ENCODE assay signal across 26 cellular contexts in genomic region chr1:43344267-43344666, GRCh38. TPM values are rescaled to one million over a fixed set of nuclear protein-coding genes. Genes with fewer than 3 reads are reported as not detected.
A peak's percentile ranks its signal among the peaks of the same experiment; 100 is the strongest.
DNase-seq lines count a peak whose midpoint lies in the region; ATAC-seq and TF ChIP-seq lines count a peak whose summit lies in the region.
"Had no signal": no experiment of that assay in that cellular context is flagged by ENCODE, and none has a peak within 500 bp of the region (broad histone marks: within the 10 kb centered on the region; RNA-seq: fewer than 3 reads in every experiment).

No MANE protein-coding gene starts in this region.

- H3K4me1 ChIP-seq in heart right ventricle: peaks cover 10 to 55% (median 25%) of the 10 kb centered on the region in 9 donors
- H3K4me1 ChIP-seq in mesodermal cell (ENCODE audit: control insufficient read depth, insufficient read depth, low read length, poor library complexity, severe bottlenecking): peaks cover 15% of the 10 kb centered on the region
- H3K4me1 ChIP-seq: breast epithelium, Caco-2, spleen had no signal

- H3K36me3 ChIP-seq in heart right ventricle (no peaks in the 10 kb centered on the region), mesodermal cell (ENCODE audit: control insufficient read depth, insufficient read depth, low read length) (no peaks in the 10 kb centered on the region)
- H3K36me3 ChIP-seq: BLaER1, breast epithelium, lower lobe of right lung, pancreas, spleen had no signal

- H3K4me3 ChIP-seq in coronary artery: no peak overlapping the region
- peak overlapping the region in 1 of 10 donors; percentile 3 for H3K4me3 ChIP-seq in heart right ventricle
- H3K4me3 ChIP-seq in mesodermal cell (ENCODE audit: extremely low read depth, insufficient read depth, low read length, poor library complexity, severe bottlenecking): no peak overlapping the region
- H3K4me3 ChIP-seq: BLaER1, breast epithelium, lower lobe of right lung, pancreas, spleen had no signal

- DNase-seq in OCI-M1 (lab: John Stamatoyannopoulos, UW) (peak; percentile 38), coronary artery (ENCODE audit: low spot score) (no peak), heart right ventricle (peak in 1 of 2 donors; percentile 60)
- no peak for DNase-seq in stimulated activated CD4-positive, alpha-beta T cell treated with anti-CD3 and anti-CD28 coated beads, Interleukin-2, amount 100 ng/mL, for 48 hours
- no peak for DNase-seq in activated naive CD4-positive, alpha-beta T cell (lab: John Stamatoyannopoulos, UW)
- DNase-seq: activated B cell treated with CpG ODN at 0.5 μM for 24 hours, amygdala, Caco-2, DMS79, Kasumi-1, lower lobe of right lung, NCI-H1436, NCI-H510A, pancreas, retina, SHP77 treated with DMSO at 0.1 percent for 48 hours, spleen, T-helper 9 cell had no signal

- no peak for TF ChIP-seq CTCF in coronary artery (IDR thresholded peaks at IDR 0.05)
- TF ChIP-seq CTCF in heart right ventricle (IDR thresholded peaks at IDR 0.05): no peak

- H3K9me3 ChIP-seq in heart right ventricle (no peaks in the 10 kb centered on the region), mesodermal cell (ENCODE audit: control insufficient read depth, low read length) (no peaks in the 10 kb centered on the region)
- H3K9me3 ChIP-seq: BLaER1, breast epithelium, Caco-2, lower lobe of right lung, pancreas, spleen had no signal

- WGBS in heart right ventricle, 2 donors: 25 to 31% methylated on average over 3 of the region's 3 CpGs
- WGBS in mesodermal cell (ENCODE audit: insufficient coverage in 2 of 2), 2 experiments: 74 to 100% methylated on average over 3 of the region's 3 CpGs

- peak overlapping the region; percentile 9 to 54 for H3K27ac ChIP-seq in coronary artery
- H3K27ac ChIP-seq in heart right ventricle: peak overlapping the region; percentile 79 to 98 (median 88)
- peak overlapping the region; percentile 67 for H3K27ac ChIP-seq in mesodermal cell (ENCODE audit: low read depth, low read length, severe bottlenecking)
- H3K27ac ChIP-seq: BLaER1, breast epithelium, lower lobe of right lung, pancreas, spleen had no signal

- no peaks in the 10 kb centered on the region for H3K27me3 ChIP-seq in heart right ventricle
- H3K27me3 ChIP-seq: BLaER1, breast epithelium, pancreas, spleen had no signal

- ATAC-seq in heart right ventricle (peak; percentile 33 to 79 (median 66)), GM18498 (IDR thresholded peaks at IDR 0.05; ENCODE audit: unreplicated experiment) (no peak), HG03108 (IDR thresholded peaks at IDR 0.05; ENCODE audit: unreplicated experiment) (no peak)
- ATAC-seq: lower lobe of right lung, pancreas had no signal

- intact Hi-C loops in heart right ventricle (cut with DNase I): loop anchor here in 1 of 10 donors (5.0 kb wide), 1 partner anchor 42 kb away; the partner anchor contains the start of gene TIE1

RNA-seq across cellular contexts. Expression of gene MPL, which starts 6.6 kb away (rescaled TPM):
- total RNA-seq in heart right ventricle: 1 to 10 TPM in 1 of 10 donors, under 1 TPM in 9; 0.21 to 1.2 (median 0.42) TPM
- polyA plus RNA-seq in heart right ventricle: under 1 TPM; 0.03 to 0.22 TPM
- polyA plus RNA-seq in mesodermal cell (2013, experiment 1 of 2): 1.0 TPM
- polyA plus RNA-seq in mesodermal cell (2013, experiment 2 of 2): 0.30 TPM
- total RNA-seq: activated B cell treated with CpG ODN at 0.5 μM for 24 hours, breast epithelium, Caco-2, neural crest cell, urinary bladder had no signal
- polyA plus RNA-seq: keratinocyte, spleen had no signal

RNA-seq across cellular contexts. Expression of gene CDC20, which starts 14.5 kb away (rescaled TPM):
- 1 to 10 TPM in 6 of 10 donors, under 1 TPM in 4; 0.15 to 9.6 (median 1.5) TPM for total RNA-seq in heart right ventricle
- polyA plus RNA-seq in heart right ventricle: 1 to 10 TPM in 1 of 2 donors, under 1 TPM in 1; 0.49 to 1.2 TPM
- polyA plus RNA-seq in mesodermal cell (2013, experiment 1 of 2): 112 TPM
- polyA plus RNA-seq in mesodermal cell (2013, experiment 2 of 2): 119 TPM

RNA-seq across cellular contexts. Expression of gene ELOVL1, which starts 23.5 kb away (rescaled TPM):
- 10 to 100 TPM; 18.4 to 49.3 (median 28.3) TPM for total RNA-seq in heart right ventricle
- 10 to 100 TPM; 24.3 to 82.0 TPM for polyA plus RNA-seq in heart right ventricle
- polyA plus RNA-seq in mesodermal cell (2013, experiment 1 of 2): 85.0 TPM
- 72.0 TPM for polyA plus RNA-seq in mesodermal cell (2013, experiment 2 of 2)

RNA-seq across cellular contexts. Expression of gene TIE1, which starts 43.5 kb away (rescaled TPM):
- total RNA-seq in heart right ventricle: 10 to 100 TPM; 19.9 to 55.8 (median 28.4) TPM
- polyA plus RNA-seq in heart right ventricle: 10 to 100 TPM; 38.7 to 43.7 TPM
- 53.4 TPM for polyA plus RNA-seq in mesodermal cell (2013, experiment 1 of 2)
- polyA plus RNA-seq in mesodermal cell (2013, experiment 2 of 2): 35.6 TPM
- total RNA-seq: activated B cell treated with CpG ODN at 0.5 μM for 24 hours, Caco-2 had no signal
- polyA plus RNA-seq: keratinocyte had no signal

RNA-seq across cellular contexts. Expression of gene MED8, which starts 45.3 kb away (rescaled TPM):
- 10 to 100 TPM; 10.5 to 22.5 (median 13.9) TPM for total RNA-seq in heart right ventricle
- polyA plus RNA-seq in heart right ventricle: 10 to 100 TPM; 11.8 to 32.4 TPM
- 36.3 TPM for polyA plus RNA-seq in mesodermal cell (2013, experiment 1 of 2)
- 33.5 TPM for polyA plus RNA-seq in mesodermal cell (2013, experiment 2 of 2)

Comparison
In these comparisons a context has a peak if more than half of its experiments do, and no peak if none do; other contexts are left out.
1. H3K27ac ChIP-seq: peak in every context shown above with its lines; median percentile 88 in heart right ventricle; 67 in mesodermal cell; 32 in coronary artery.
2. ATAC-seq: peak in heart right ventricle (8 of 8); none in GM18498 (single experiment) and HG03108 (single experiment).